Comparison of ENCODE assay signal across 8 cellular contexts in the genomic region with DNA sequence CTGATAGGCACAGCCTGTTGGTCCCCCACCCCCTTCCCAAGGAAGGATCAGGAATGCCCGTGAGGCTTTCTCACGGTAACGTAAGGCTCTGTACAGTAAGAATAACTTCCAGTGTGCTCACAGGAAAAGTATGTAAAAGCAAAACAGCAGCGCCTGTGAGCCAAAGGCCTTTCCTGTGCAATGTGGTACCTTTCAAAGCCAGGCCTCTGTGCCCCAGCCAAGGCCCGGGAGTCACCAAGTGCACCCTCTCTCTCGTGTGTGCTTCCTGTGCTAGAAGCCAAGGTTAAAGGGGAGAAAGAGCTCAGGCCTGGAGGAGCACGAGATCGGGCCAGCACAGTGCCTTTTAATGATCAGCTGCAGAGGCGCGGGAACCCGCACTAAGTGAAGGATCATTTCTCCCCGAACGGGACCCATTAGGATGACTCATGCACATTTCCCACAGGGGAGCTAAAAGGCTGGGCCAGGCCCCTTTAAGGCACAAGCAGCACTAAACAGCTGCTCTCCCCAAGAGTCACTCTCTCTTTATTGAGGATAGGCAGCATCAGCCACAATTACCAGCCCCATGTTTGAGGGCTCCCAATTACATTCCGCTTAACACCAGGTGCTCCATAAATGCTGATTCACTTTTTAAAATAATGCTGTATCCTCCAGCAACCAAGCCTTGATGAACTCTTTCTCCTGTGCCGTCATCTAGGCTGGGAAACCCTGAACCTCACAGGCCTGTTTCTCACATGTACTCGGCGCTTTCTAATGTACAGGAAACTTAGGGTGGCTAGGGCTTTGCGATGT. TPM values are rescaled to one million over a fixed set of nuclear protein-coding genes. Genes with fewer than 3 reads are reported as not detected.
DNase-seq lines count a peak whose midpoint lies in the region; ATAC-seq and TF ChIP-seq lines count a peak whose summit lies in the region.

No MANE protein-coding gene starts in this region.

- DNase-seq in 8988T, result peak; percentile 54
- peak; percentile 38 for DNase-seq in UCSD-AML1 (lab: John Stamatoyannopoulos, UW; ENCODE audit: unreplicated experiment)
- peak; percentile 75 for DNase-seq in hepatocyte (ENCODE audit: low spot score)
- no peak for DNase-seq in activated CD4-positive, CD25-positive, alpha-beta regulatory T cell (lab: John Stamatoyannopoulos, UW)
- DNase-seq in T-helper 9 cell, result no peak
- DNase-seq in SIG-M5 treated with dmso at 0.1 percent for 504 hours (lab: John Stamatoyannopoulos, UW; ENCODE audit: unreplicated experiment), result no peak

- ATAC-seq in HG03432 (IDR thresholded peaks at IDR 0.05; ENCODE audit: unreplicated experiment), result peak; percentile 38

- 42% methylated on average over 18 of the region's 18 CpGs for WGBS in hepatocyte (ENCODE audit: low lambda C conversion rate, missing lambda C conversion rate)

- TF ChIP-seq CTCF in hepatocyte (IDR thresholded peaks at IDR 0.05; ENCODE audit: poor library complexity), result no peak

- H3K79me2 ChIP-seq in hepatocyte, result peaks cover 93% of the 10 kb centered on the region

- H3K27ac ChIP-seq in hepatocyte (peak overlapping the region; percentile 78), subcutaneous abdominal adipose tissue (ENCODE audit: low read depth, low read length) (peak overlapping the region; percentile 78)

- H3K4me2 ChIP-seq in hepatocyte, result peak overlapping the region; percentile 44

- H3K9me2 ChIP-seq in hepatocyte (replicated peaks; ENCODE audit: insufficient read depth), result no peaks in the 10 kb centered on the region

- no peak overlapping the region for H2AFZ ChIP-seq in hepatocyte

- no peaks in the 10 kb centered on the region for H3K36me3 ChIP-seq in hepatocyte (replicated peaks; ENCODE audit: insufficient read depth, low read depth)
- peaks cover 0 to 11% (median 0%) of the 10 kb centered on the region in 5 donors for H3K36me3 ChIP-seq in subcutaneous abdominal adipose tissue (ENCODE audit: control insufficient read depth in 5 of 5, insufficient read depth in 5 of 5, low read length in 5 of 5)

- H3K4me3 ChIP-seq in hepatocyte, result no peak overlapping the region
- H3K4me3 ChIP-seq in subcutaneous abdominal adipose tissue (ENCODE audit: low read depth in 1 of 5, low read length in 5 of 5), result no peak overlapping the region

- peaks cover 9% of the 10 kb centered on the region for H4K20me1 ChIP-seq in hepatocyte (ENCODE audit: insufficient read depth, poor library complexity, severe bottlenecking)

- H3K9ac ChIP-seq in subcutaneous abdominal adipose tissue (ENCODE audit: low read length in 5 of 5), result peak overlapping the region in 3 of 5 donors; percentile 20 to 45 (median 38)

- H3K27me3 ChIP-seq in hepatocyte (no peaks in the 10 kb centered on the region), subcutaneous abdominal adipose tissue (ENCODE audit: control insufficient read depth in 5 of 5, insufficient read depth in 4 of 5, low read length in 5 of 5) (no peaks in the 10 kb centered on the region)

- no peaks in the 10 kb centered on the region for H3K9me3 ChIP-seq in hepatocyte (ENCODE audit: low read depth)
- no peaks in the 10 kb centered on the region for H3K9me3 ChIP-seq in subcutaneous abdominal adipose tissue (ENCODE audit: control insufficient read depth in 5 of 5, low read length in 5 of 5)

- peaks cover 55% of the 10 kb centered on the region for H3K4me1 ChIP-seq in hepatocyte (ENCODE audit: insufficient read depth)
- peaks cover 22 to 70% (median 47%) of the 10 kb centered on the region in 5 donors for H3K4me1 ChIP-seq in subcutaneous abdominal adipose tissue (ENCODE audit: control insufficient read depth in 5 of 5, insufficient read depth in 5 of 5, low read length in 5 of 5)

RNA-seq across cellular contexts. Expression of a gene that starts 42.8 kb away (rescaled TPM):
- total RNA-seq in hepatocyte, result 15.5 and 20.8 TPM in 2 replicates
- 36.1 and 48.3 TPM in 2 replicates for polyA plus RNA-seq in hepatocyte

Comparison
In these comparisons a context has a peak if more than half of its experiments do, and no peak if none do; other contexts are left out.
1. DNase-seq: peak in 8988T (single experiment), UCSD-AML1 (single experiment) and hepatocyte (single experiment); none in activated CD4-positive, CD25-positive, alpha-beta regulatory T cell (0 of 4), T-helper 9 cell (single experiment) and SIG-M5 treated with dmso at 0.1 percent for 504 hours (single experiment).